Comparison of ENCODE assay signal across 1 cellular context in genomic region chr10:6320320-6321010, GRCh38.
TF ChIP-seq lines count a peak whose summit lies in the region.

No MANE protein-coding gene starts in this region.

TF ChIP-seq in IMR-90, 13 proteins besides CTCF, POLR2A, EP300 and RAD21 (continued from another document):
- TF ChIP-seq USF2 (IDR thresholded peaks at IDR 0.05; ENCODE audit: low read depth, low read length) (no peak), NFE2L2 (IDR thresholded peaks at IDR 0.05; ENCODE audit: low read depth, low read length) (no peak), CHD1 (IDR thresholded peaks at IDR 0.05; ENCODE audit: low read depth, low read length) (no peak), RCOR1 (IDR thresholded peaks at IDR 0.05; ENCODE audit: insufficient replicate concordance, low read length) (no peak), MXI1 (IDR thresholded peaks at IDR 0.05; ENCODE audit: borderline replicate concordance, low read depth, low read length) (no peak), FOS (IDR thresholded peaks at IDR 0.05; ENCODE audit: low read depth, low read length) (no peak), ELK1 (IDR thresholded peaks at IDR 0.05; ENCODE audit: borderline replicate concordance, low read depth, low read length) (no peak), SMC3 (IDR thresholded peaks at IDR 0.05; ENCODE audit: low read depth, low read length) (no peak), CEBPB (IDR thresholded peaks at IDR 0.05; ENCODE audit: low read depth, low read length) (no peak), MAFK (IDR thresholded peaks at IDR 0.05; ENCODE audit: low read depth, low read length) (no peak), RFX5 (IDR thresholded peaks at IDR 0.05; ENCODE audit: low read depth, low read length) (no peak)
